In genomic region chr17:75978938-75979704, GRCh38 we compare ENCODE assay signal across 1 cellular context.
TF ChIP-seq lines count a peak whose summit lies in the region.

TSS of gene ACOX1 (minus strand) at chr17:75979166. CDS start at chr17:75979073, 93 bp downstream.
TSS of gene TEN1 (plus strand) at chr17:75979240. CDS start at chr17:75986193, 6,953 bp downstream.

TF ChIP-seq in HepG2, 621 proteins besides CTCF, POLR2A, EP300 and RAD21 (continued from another document and continues in another):
- TF ChIP-seq ZFP91 (CRISPR knock-in tag; IDR thresholded peaks at IDR 0.05; ENCODE audit: borderline replicate concordance) = peak; percentile 92
- TF ChIP-seq SRF (IDR thresholded peaks at IDR 0.05; ENCODE audit: low read depth, low read length) = no peak
- TF ChIP-seq HOXA7 (CRISPR knock-in tag; IDR thresholded peaks at IDR 0.05) = no peak
- TF ChIP-seq TEF (CRISPR knock-in tag; IDR thresholded peaks at IDR 0.05) = 0 out of 2 replicates have a peak, but pooled peaks have one; percentile 26
- no peak for TF ChIP-seq CENPBD1 (CRISPR knock-in tag; IDR thresholded peaks at IDR 0.05; ENCODE audit: borderline replicate concordance, low read depth)
- TF ChIP-seq HBP1 (CRISPR knock-in tag; IDR thresholded peaks at IDR 0.05; ENCODE audit: low read depth) = no peak; the same call in 1 of the 2 replicates
- TF ChIP-seq NCOA5 (CRISPR knock-in tag; IDR thresholded peaks at IDR 0.05) = 0 out of 2 replicates have a peak, but pooled peaks have one; percentile 46
- TF ChIP-seq ZNF292 (CRISPR knock-in tag; IDR thresholded peaks at IDR 0.05; ENCODE audit: borderline replicate concordance, low read depth) = peak; percentile 41; the same call in 1 of the 2 replicates
- peak; percentile 59 for TF ChIP-seq SAFB2 (CRISPR knock-in tag; IDR thresholded peaks at IDR 0.05; ENCODE audit: borderline replicate concordance, low read depth)
- peak; percentile 56 for TF ChIP-seq ZNF142 (CRISPR knock-in tag; IDR thresholded peaks at IDR 0.05)
- no peak for TF ChIP-seq CERS6 (CRISPR knock-in tag; IDR thresholded peaks at IDR 0.05)
- peak; percentile 96; the same call in 1 of the 2 replicates for TF ChIP-seq REL (CRISPR knock-in tag; conservative IDR thresholded peaks at IDR 0.05)
- no peak for TF ChIP-seq NFE2L2 (IDR thresholded peaks at IDR 0.05; ENCODE audit: low read length)
- TF ChIP-seq BORCS8-MEF2B (CRISPR knock-in tag; IDR thresholded peaks at IDR 0.05) = peak; percentile 62
- peak; percentile 84 for TF ChIP-seq FOXC1 (CRISPR knock-in tag; IDR thresholded peaks at IDR 0.05; ENCODE audit: borderline replicate concordance)
- TF ChIP-seq NRL (CRISPR knock-in tag; IDR thresholded peaks at IDR 0.05; ENCODE audit: borderline replicate concordance) = no peak; the same call in 1 of the 2 replicates
- TF ChIP-seq KDM4B (CRISPR knock-in tag; IDR thresholded peaks at IDR 0.05) = peak; percentile 61; the same call in 1 of the 2 replicates
- 0 out of 2 replicates have a peak, but pooled peaks have one; percentile 12 for TF ChIP-seq JUND (CRISPR knock-in tag; IDR thresholded peaks at IDR 0.05)
- TF ChIP-seq ESRRA (CRISPR knock-in tag; IDR thresholded peaks at IDR 0.05; ENCODE audit: low read depth) = peak; percentile 69; the same call in 1 of the 2 replicates
- peak; percentile 83 for TF ChIP-seq AGO2 (optimal IDR thresholded peaks at IDR 0.05; ENCODE audit: low read depth, low read length)
- peak; percentile 75 for TF ChIP-seq ZNF546 (CRISPR knock-in tag; conservative IDR thresholded peaks at IDR 0.05)
- TF ChIP-seq ZXDC (CRISPR knock-in tag; IDR thresholded peaks at IDR 0.05) = no peak
- TF ChIP-seq SYNCRIP (IDR thresholded peaks at IDR 0.05; ENCODE audit: insufficient read depth, low read depth, low read length) = no peak
- TF ChIP-seq SALL2 (CRISPR knock-in tag; IDR thresholded peaks at IDR 0.05) = no peak; the same call in 1 of the 2 replicates
- TF ChIP-seq ZNF564 (CRISPR knock-in tag; IDR thresholded peaks at IDR 0.05) = no peak; the same call in none of the 2 replicates
- TF ChIP-seq PRDM10 (CRISPR knock-in tag; IDR thresholded peaks at IDR 0.05; ENCODE audit: low read depth) = peak; percentile 87
- TF ChIP-seq ZBTB7A (CRISPR knock-in tag; IDR thresholded peaks at IDR 0.05) = peak; percentile 66; the same call in 1 of the 2 replicates
- TF ChIP-seq ZBTB25 (CRISPR knock-in tag; IDR thresholded peaks at IDR 0.05) = peak; percentile 88; the same call in 1 of the 2 replicates
- TF ChIP-seq ZFP36 (IDR thresholded peaks at IDR 0.05; ENCODE audit: borderline replicate concordance, low read depth, low read length, partially characterized antibody) = no peak
- TF ChIP-seq GTF3A (CRISPR knock-in tag; conservative IDR thresholded peaks at IDR 0.05) = peak; percentile 27; the same call in 1 of the 2 replicates
- peak; percentile 77 for TF ChIP-seq MXD3 (CRISPR knock-in tag; IDR thresholded peaks at IDR 0.05)
